In the genomic region with DNA sequence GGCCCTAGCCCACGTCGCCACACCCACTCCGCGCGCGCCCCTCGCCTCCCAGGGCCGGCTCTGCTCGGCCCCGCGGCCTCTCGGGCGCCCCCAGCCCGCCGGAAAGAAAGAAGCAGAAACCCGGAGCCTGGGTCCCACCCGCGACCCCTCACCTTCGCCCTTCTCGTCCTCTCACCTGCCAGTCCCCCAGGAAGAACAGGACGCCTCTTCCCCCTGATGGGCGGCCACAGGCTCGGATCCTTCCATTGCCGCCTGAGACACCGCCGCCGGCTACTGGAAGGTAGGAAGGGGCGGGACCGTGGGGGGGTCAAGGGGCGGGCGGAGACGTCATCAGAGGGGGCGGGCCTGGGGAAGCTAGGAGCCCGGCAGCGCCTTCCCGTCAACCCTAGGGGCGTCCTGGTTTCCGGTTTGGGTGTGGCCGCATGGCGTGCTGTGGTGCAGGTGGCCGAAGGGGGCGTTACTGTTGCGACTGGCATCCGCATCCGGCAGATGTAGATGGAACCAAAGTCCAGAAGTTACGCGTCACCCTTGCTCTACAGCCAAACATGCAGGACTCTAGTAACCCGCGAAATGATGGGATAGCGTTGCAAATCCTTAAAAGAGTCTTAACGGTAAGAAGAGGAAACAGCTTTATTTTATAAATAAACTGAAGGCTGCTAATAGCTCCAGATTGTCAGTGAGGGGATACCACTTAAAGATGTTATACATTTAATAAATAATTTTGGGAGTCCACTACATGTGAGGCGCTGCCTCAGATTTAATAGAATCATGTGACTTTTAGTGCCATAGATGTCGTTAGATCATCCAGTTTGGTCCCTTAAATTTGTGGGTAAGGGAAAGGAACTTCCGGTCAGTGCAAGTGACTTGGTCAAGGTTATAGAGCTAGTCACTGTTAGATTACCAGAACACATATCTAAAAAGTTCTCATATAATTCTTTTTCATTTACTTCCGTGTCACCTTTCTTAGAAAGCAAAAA, we compare ENCODE assay signal across 8 cellular contexts. TPM values are rescaled to one million over a fixed set of nuclear protein-coding genes. Genes with fewer than 3 reads are reported as not detected.
DNase-seq lines count a peak whose midpoint lies in the region; ATAC-seq and TF ChIP-seq lines count a peak whose summit lies in the region.

A gene (minus strand): TSS at position 282 of the 977 bp plus-strand sequence. CDS start 36 bp downstream, at position 246.

- peak; percentile 87 for DNase-seq in DMS79 treated with DMSO at 0.1 percent for 48 hours (lab: John Stamatoyannopoulos, UW)
- DNase-seq in KG1 (lab: John Stamatoyannopoulos, UW) = peak; percentile 94
- peak; percentile 94 for DNase-seq in activated T-cell treated with anti-CD3 and anti-CD28 coated beads, Interleukin-2, amount 50 U/mL, for 24 hours
- DNase-seq in stimulated activated CD8-positive, alpha-beta memory T cell treated with anti-CD3 and anti-CD28 coated beads, Interleukin-7, amount 100 ng/mL, for 1 hour (ENCODE audit: low read depth in 2 of 2) = peak; percentile 88 to 90

- peaks cover 63% of the 10 kb centered on the region for H3K4me1 Mint-ChIP-seq in activated T-cell treated with anti-CD3 and anti-CD28 coated beads, Interleukin-2, amount 50 U/mL, for 24 hours (ENCODE audit: low read depth)

- peak within 1 kb of the TSS; percentile 88 for H3K4me3 Mint-ChIP-seq in activated T-cell treated with anti-CD3 and anti-CD28 coated beads, Interleukin-2, amount 50 U/mL, for 24 hours

- H3K9ac ChIP-seq in mucosa of stomach (ENCODE audit: low read length) = peak within 1 kb of the TSS; percentile 83

- H3K36me3 Mint-ChIP-seq in activated T-cell treated with anti-CD3 and anti-CD28 coated beads, Interleukin-2, amount 50 U/mL, for 24 hours (ENCODE audit: low read depth) = peaks cover 57% of the 10 kb centered on the region

- 1% methylated on average over 54 to 55 of the region's 55 CpGs for WGBS in esophagus, 2 donors

- H3K27ac ChIP-seq in esophagus (ENCODE audit: low read depth in 2 of 2, low read length in 1 of 2) = peak within 1 kb of the TSS; percentile 93 to 94

- H3K36me3 ChIP-seq in esophagus (ENCODE audit: control insufficient read depth in 2 of 2, insufficient read depth in 2 of 2, low read length in 1 of 2) (no peaks in the 10 kb centered on the region), mucosa of stomach (ENCODE audit: control insufficient read depth, insufficient read depth, low read length) (no peaks in the 10 kb centered on the region)

- peak; percentile 96 for ATAC-seq in GM21723 (IDR thresholded peaks at IDR 0.05; ENCODE audit: unreplicated experiment)

- H3K9me3 Mint-ChIP-seq in activated T-cell treated with anti-CD3 and anti-CD28 coated beads, Interleukin-2, amount 50 U/mL, for 24 hours = peaks cover 5% of the 10 kb centered on the region

- no peaks in the 10 kb centered on the region for H3K27me3 ChIP-seq in esophagus (ENCODE audit: control insufficient read depth in 1 of 2, insufficient read depth in 2 of 2, low read length in 2 of 2)
- no peaks in the 10 kb centered on the region for H3K27me3 ChIP-seq in mucosa of stomach (ENCODE audit: control insufficient read depth, insufficient read depth, low read length)

- H3K9me3 ChIP-seq in esophagus (ENCODE audit: control insufficient read depth in 2 of 2, insufficient read depth in 1 of 2, low read depth in 1 of 2, low read length in 1 of 2) = no peaks in the 10 kb centered on the region
- no peaks in the 10 kb centered on the region for H3K9me3 ChIP-seq in mucosa of stomach (ENCODE audit: control insufficient read depth, low read length)

- H3K27me3 Mint-ChIP-seq in activated T-cell treated with anti-CD3 and anti-CD28 coated beads, Interleukin-2, amount 50 U/mL, for 24 hours = no peaks in the 10 kb centered on the region

- H3K4me3 ChIP-seq in esophagus (ENCODE audit: low read depth in 1 of 2, low read length in 2 of 2) (peak within 1 kb of the TSS; percentile 80 to 82), mucosa of stomach (ENCODE audit: low read length) (peak within 1 kb of the TSS; percentile 21)

- peak within 1 kb of the TSS; percentile 96 for H3K27ac Mint-ChIP-seq in activated T-cell treated with anti-CD3 and anti-CD28 coated beads, Interleukin-2, amount 50 U/mL, for 24 hours

- H3K4me1 ChIP-seq in esophagus (ENCODE audit: control insufficient read depth in 2 of 2, insufficient read depth in 2 of 2, low read length in 1 of 2) (no peaks in the 10 kb centered on the region), mucosa of stomach (ENCODE audit: control insufficient read depth, insufficient read depth, low read length) (no peaks in the 10 kb centered on the region)

TF ChIP-seq in PFSK-1, 5 proteins besides CTCF, POLR2A, EP300 and RAD21:
- TF ChIP-seq TAF1 (IDR thresholded peaks at IDR 0.05; ENCODE audit: borderline replicate concordance, insufficient read depth, low read length) = peak; percentile 71; the same call in 1 of the 2 replicates
- TF ChIP-seq, protein P1, sequence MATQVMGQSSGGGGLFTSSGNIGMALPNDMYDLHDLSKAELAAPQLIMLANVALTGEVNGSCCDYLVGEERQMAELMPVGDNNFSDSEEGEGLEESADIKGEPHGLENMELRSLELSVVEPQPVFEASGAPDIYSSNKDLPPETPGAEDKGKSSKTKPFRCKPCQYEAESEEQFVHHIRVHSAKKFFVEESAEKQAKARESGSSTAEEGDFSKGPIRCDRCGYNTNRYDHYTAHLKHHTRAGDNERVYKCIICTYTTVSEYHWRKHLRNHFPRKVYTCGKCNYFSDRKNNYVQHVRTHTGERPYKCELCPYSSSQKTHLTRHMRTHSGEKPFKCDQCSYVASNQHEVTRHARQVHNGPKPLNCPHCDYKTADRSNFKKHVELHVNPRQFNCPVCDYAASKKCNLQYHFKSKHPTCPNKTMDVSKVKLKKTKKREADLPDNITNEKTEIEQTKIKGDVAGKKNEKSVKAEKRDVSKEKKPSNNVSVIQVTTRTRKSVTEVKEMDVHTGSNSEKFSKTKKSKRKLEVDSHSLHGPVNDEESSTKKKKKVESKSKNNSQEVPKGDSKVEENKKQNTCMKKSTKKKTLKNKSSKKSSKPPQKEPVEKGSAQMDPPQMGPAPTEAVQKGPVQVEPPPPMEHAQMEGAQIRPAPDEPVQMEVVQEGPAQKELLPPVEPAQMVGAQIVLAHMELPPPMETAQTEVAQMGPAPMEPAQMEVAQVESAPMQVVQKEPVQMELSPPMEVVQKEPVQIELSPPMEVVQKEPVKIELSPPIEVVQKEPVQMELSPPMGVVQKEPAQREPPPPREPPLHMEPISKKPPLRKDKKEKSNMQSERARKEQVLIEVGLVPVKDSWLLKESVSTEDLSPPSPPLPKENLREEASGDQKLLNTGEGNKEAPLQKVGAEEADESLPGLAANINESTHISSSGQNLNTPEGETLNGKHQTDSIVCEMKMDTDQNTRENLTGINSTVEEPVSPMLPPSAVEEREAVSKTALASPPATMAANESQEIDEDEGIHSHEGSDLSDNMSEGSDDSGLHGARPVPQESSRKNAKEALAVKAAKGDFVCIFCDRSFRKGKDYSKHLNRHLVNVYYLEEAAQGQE (IDR thresholded peaks at IDR 0.05; ENCODE audit: insufficient read depth in 1 of 2, low read depth in 2 of 2, low read length in 2 of 2) = 0 out of 4 replicates have a peak, but pooled peaks of 1 of the 2 experiments have one; percentile 36
- peak; percentile 75 for TF ChIP-seq FOXP2 (optimal IDR thresholded peaks at IDR 0.05; ENCODE audit: borderline replicate concordance, extremely low read depth, extremely low read length, insufficient read depth)
- TF ChIP-seq POLR2AphosphoS5 (IDR thresholded peaks at IDR 0.05; ENCODE audit: low read depth, low read length) = peak; percentile 75
- peak; percentile 73; the same call in 1 of the 2 replicates for TF ChIP-seq SIN3A (IDR thresholded peaks at IDR 0.05; ENCODE audit: borderline replicate concordance, insufficient read depth, low read length)

RNA-seq across cellular contexts. Expression of the gene that starts here (rescaled TPM):
- 15.4 TPM for polyA plus RNA-seq in PFSK-1 (2012; ENCODE audit: insufficient read length, low read depth)
- polyA plus RNA-seq in esophagus = 10 to 100 TPM in 1 of 2 donors, 1 to 10 TPM in 1; 8.1 to 10.2 TPM

Comparison
In these comparisons a context has a peak if more than half of its experiments do, and no peak if none do; other contexts are left out.
1. Peak in every context shown above with its lines: DNase-seq, ATAC-seq, H3K4me3 ChIP-seq and H3K27ac ChIP-seq.